In genomic region chr2:85710687-85711577, GRCh38 we compare ENCODE assay signal across 1 cellular context.
A peak's percentile ranks its signal among the peaks of the same experiment; 100 is the strongest.
TF ChIP-seq lines count a peak whose summit lies in the region.

No MANE protein-coding gene starts in this region.

TF ChIP-seq in HepG2, 621 proteins besides CTCF, POLR2A, EP300 and RAD21:
- TF ChIP-seq RFX1 (IDR thresholded peaks at IDR 0.05) (no peak), RXRA (CRISPR knock-in tag; IDR thresholded peaks at IDR 0.05) (peak; percentile 65), THAP7 (CRISPR knock-in tag; IDR thresholded peaks at IDR 0.05) (no peak), ZIK1 (CRISPR knock-in tag; IDR thresholded peaks at IDR 0.05; ENCODE audit: borderline replicate concordance, low read depth) (no peak), KDM6A (CRISPR knock-in tag; IDR thresholded peaks at IDR 0.05; ENCODE audit: low read depth) (no peak), GATA4 (IDR thresholded peaks at IDR 0.05; ENCODE audit: borderline replicate concordance, low read depth) (no peak), KAT7 (CRISPR knock-in tag; IDR thresholded peaks at IDR 0.05; ENCODE audit: borderline replicate concordance) (no peak), GFI1 (CRISPR knock-in tag; IDR thresholded peaks at IDR 0.05; ENCODE audit: borderline replicate concordance) (no peak), DPF2 (CRISPR knock-in tag; IDR thresholded peaks at IDR 0.05; ENCODE audit: borderline replicate concordance, low read depth) (no peak), SP5 (CRISPR knock-in tag; IDR thresholded peaks at IDR 0.05; ENCODE audit: borderline replicate concordance, low read depth) (no peak), TBL1XR1 (IDR thresholded peaks at IDR 0.05; ENCODE audit: borderline replicate concordance, low read length, partially characterized antibody) (no peak), NR2F6 (IDR thresholded peaks at IDR 0.05) (peak; percentile 62; the same call in 1 of the 2 replicates), NR2F6 (CRISPR knock-in tag; IDR thresholded peaks at IDR 0.05) (peak; percentile 40; the same call in 1 of the 2 replicates), PHB2 (IDR thresholded peaks at IDR 0.05; ENCODE audit: partially characterized antibody) (no peak), SALL2 (CRISPR knock-in tag; IDR thresholded peaks at IDR 0.05) (no peak), NR2F1 (CRISPR knock-in tag; IDR thresholded peaks at IDR 0.05) (peak; percentile 19 to 36; a peak in 1 of 4 replicates), TBP (CRISPR knock-in tag; IDR thresholded peaks at IDR 0.05) (no peak), RERE (CRISPR knock-in tag; IDR thresholded peaks at IDR 0.05; ENCODE audit: low read depth) (no peak), ZSCAN29 (CRISPR knock-in tag; conservative IDR thresholded peaks at IDR 0.05) (no peak), HMG20B (CRISPR knock-in tag; conservative IDR thresholded peaks at IDR 0.05) (no peak), ZNF788 (CRISPR knock-in tag; IDR thresholded peaks at IDR 0.05; ENCODE audit: borderline replicate concordance) (0 out of 2 replicates have a peak, but pooled peaks have one; percentile 11), ZNF256 (CRISPR knock-in tag; conservative IDR thresholded peaks at IDR 0.05) (no peak), RARA (CRISPR knock-in tag; IDR thresholded peaks at IDR 0.05) (peak; percentile 81), SNAPC5 (CRISPR knock-in tag; IDR thresholded peaks at IDR 0.05; ENCODE audit: borderline replicate concordance) (no peak), ESRRA (CRISPR knock-in tag; IDR thresholded peaks at IDR 0.05; ENCODE audit: low read depth) (no peak), PATZ1 (CRISPR knock-in tag; IDR thresholded peaks at IDR 0.05) (0 out of 2 replicates have a peak, but pooled peaks have one; percentile 13), ZNF383 (CRISPR knock-in tag; IDR thresholded peaks at IDR 0.05; ENCODE audit: borderline replicate concordance) (no peak), RAD51 (IDR thresholded peaks at IDR 0.05; ENCODE audit: borderline replicate concordance) (no peak), ZBTB33 (CRISPR knock-in tag; IDR thresholded peaks at IDR 0.05) (no peak), JDP2 (CRISPR knock-in tag; IDR thresholded peaks at IDR 0.05; ENCODE audit: borderline replicate concordance) (no peak), GTF2F1 (IDR thresholded peaks at IDR 0.05; ENCODE audit: low read length) (no peak), ZSCAN25 (CRISPR knock-in tag; IDR thresholded peaks at IDR 0.05) (no peak), KDM2A (CRISPR knock-in tag; IDR thresholded peaks at IDR 0.05; ENCODE audit: borderline replicate concordance, low read depth) (no peak), CREB3 (CRISPR knock-in tag; IDR thresholded peaks at IDR 0.05) (no peak)
